2 cellular contexts compared by ENCODE assay signal in genomic region chr11:114909866-114910265, GRCh38.
TF ChIP-seq lines count a peak whose summit lies in the region.

No MANE protein-coding gene starts in this region.

TF ChIP-seq in SK-N-SH, 30 proteins besides CTCF, POLR2A, EP300 and RAD21 (continued from another document):
- TF ChIP-seq USF1 (IDR thresholded peaks at IDR 0.05; ENCODE audit: borderline replicate concordance, low read depth) (no peak), TAF1 (IDR thresholded peaks at IDR 0.05; ENCODE audit: borderline replicate concordance, low read depth, low read length) (no peak), IRF3 (IDR thresholded peaks at IDR 0.05; ENCODE audit: low read depth, low read length) (no peak), EZH2phosphoT487 (IDR thresholded peaks at IDR 0.05; ENCODE audit: borderline replicate concordance, low read depth) (no peak), TCF12 (IDR thresholded peaks at IDR 0.05) (no peak), MAX (IDR thresholded peaks at IDR 0.05; ENCODE audit: low read depth) (no peak), CHD2 (IDR thresholded peaks at IDR 0.05; ENCODE audit: low read length, partially characterized antibody) (no peak), SIN3A (IDR thresholded peaks at IDR 0.05; ENCODE audit: borderline replicate concordance, low read depth, low read length) (no peak), ZBTB33 (IDR thresholded peaks at IDR 0.05; ENCODE audit: borderline replicate concordance, low read depth) (no peak)

TF ChIP-seq in SK-N-SH treated with all-trans-retinoic acid at 6 μM for 48 hours, 23 proteins besides CTCF, POLR2A, EP300 and RAD21 (continued from another document):
- TF ChIP-seq CSRNP3 (CRISPR knock-in tag; IDR thresholded peaks at IDR 0.05) (no peak), ZNF565 (CRISPR knock-in tag; conservative IDR thresholded peaks at IDR 0.05; ENCODE audit: low read depth) (no peak), ZNF8 (CRISPR knock-in tag; IDR thresholded peaks at IDR 0.05) (no peak), TOX (CRISPR knock-in tag; IDR thresholded peaks at IDR 0.05; ENCODE audit: borderline replicate concordance) (no peak), ZFP30 (CRISPR knock-in tag; IDR thresholded peaks at IDR 0.05) (no peak), ARNTL (CRISPR knock-in tag; IDR thresholded peaks at IDR 0.05; ENCODE audit: borderline replicate concordance, low read depth) (no peak), OSR1 (CRISPR knock-in tag; IDR thresholded peaks at IDR 0.05) (no peak)
